In genomic region chr12:632102-632696, GRCh38 we compare ENCODE assay signal across 8 cellular contexts. TPM values are rescaled to one million over a fixed set of nuclear protein-coding genes. Genes with fewer than 3 reads are reported as not detected.
A peak's percentile ranks its signal among the peaks of the same experiment; 100 is the strongest.
DNase-seq lines count a peak whose midpoint lies in the region; ATAC-seq lines count a peak whose summit lies in the region.

No MANE protein-coding gene starts in this region.

- H3K27ac ChIP-seq in substantia nigra (ENCODE audit: low read depth, low read length, poor library complexity, severe bottlenecking) = peak overlapping the region; percentile 31

- DNase-seq in AG20443 (ENCODE audit: low spot score) (peak; percentile 82), HT-29 (ENCODE audit: low spot score) (peak; percentile 84), astrocyte of the hippocampus (ENCODE audit: low read depth, low spot score) (peak; percentile 98), islet precursor cell (peak; percentile 100), substantia nigra (lab: John Stamatoyannopoulos, UW) (no peak), NCI-H2227 treated with DMSO at 0.1 percent for 48 hours (lab: John Stamatoyannopoulos, UW) (no peak), cortex of kidney (lab: John Stamatoyannopoulos, UW) (no peak)

- ATAC-seq in GM18520 (IDR thresholded peaks at IDR 0.05; ENCODE audit: unreplicated experiment) = no peak

RNA-seq across cellular contexts. Expression of gene NINJ2, which starts 31.0 kb away (rescaled TPM):
- total RNA-seq in HT-29 (2014; rRNA removed; shearing (Covaris generic)) = 8.6 and 10.9 TPM in 2 replicates

Comparison
In these comparisons a context has a peak if more than half of its experiments do, and no peak if none do; other contexts are left out.
1. DNase-seq: peak in AG20443 (single experiment), HT-29 (single experiment), astrocyte of the hippocampus (single experiment) and islet precursor cell (single experiment); none in substantia nigra (0 of 49), NCI-H2227 treated with DMSO at 0.1 percent for 48 hours (single experiment) and cortex of kidney (single experiment).